ENCODE assay signal across 19 cellular contexts in the genomic region with DNA sequence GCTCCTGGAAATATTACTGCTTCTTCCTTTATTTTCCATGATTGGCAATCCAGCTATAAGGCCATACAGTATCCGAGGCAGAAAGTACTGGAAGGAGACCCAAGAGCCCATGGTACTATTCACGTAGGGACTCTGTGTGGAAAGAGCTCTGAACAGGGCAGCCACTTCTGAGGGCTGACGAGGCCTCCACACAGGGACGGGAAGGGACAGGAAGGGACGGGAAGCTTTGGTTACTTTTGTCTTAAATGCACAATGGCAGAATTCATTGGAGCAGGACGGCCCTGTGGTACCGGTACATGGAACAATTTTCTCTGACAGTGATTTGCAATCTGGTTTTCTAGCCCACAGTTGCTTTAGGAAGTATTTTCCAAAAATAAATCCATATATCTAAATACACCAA.
DNase-seq lines count a peak whose midpoint lies in the region; ATAC-seq and TF ChIP-seq lines count a peak whose summit lies in the region.
"Had no signal": no experiment of that assay in that cellular context is flagged by ENCODE, and none has a peak within 500 bp of the region (broad histone marks: within the 10 kb centered on the region; RNA-seq: fewer than 3 reads in every experiment).

No MANE protein-coding gene starts in this region.

- CTCF ChIA-PET in CD8-positive, alpha-beta T cell (lab: Charles Lee) = interaction anchor here (1.5 to 3.4 kb wide), 2 partner anchors 29 to 46 kb away, joined by 5 to 21 read pairs; no protein-coding TSS in a partner anchor

- no peak overlapping the region for H3K27ac ChIP-seq in CD8-positive, alpha-beta T cell (ENCODE audit: low read depth, low read length)
- H3K27ac ChIP-seq in caudate nucleus (ENCODE audit: low read depth, low read length) = peak overlapping the region; percentile 79
- H3K27ac ChIP-seq in Peyer's patch = no peak overlapping the region
- H3K27ac ChIP-seq in vagina = no peak overlapping the region
- H3K27ac ChIP-seq: BLaER1 had no signal

- H3K27ac Mint-ChIP-seq in CD8-positive, alpha-beta T cell = peak overlapping the region; percentile 7
- H3K27ac Mint-ChIP-seq: HFFc6 had no signal

- no peak for DNase-seq in CD8-positive, alpha-beta T cell
- DNase-seq in caudate nucleus (lab: John Stamatoyannopoulos, UW) (no peak), medulla oblongata (ENCODE audit: extremely low spot score) (peak; percentile 68), superior temporal gyrus (ENCODE audit: extremely low spot score) (peak; percentile 57), RKO (ENCODE audit: low spot score) (no peak), Peyer's patch (no peak), vagina (ENCODE audit: extremely low spot score in 2 of 2) (no peak)
- DNase-seq: H7, HFFc6, KBM-7, NCI-H187, NCI-H2107, NCI-H2227 treated with DMSO at 0.1 percent for 48 hours, NCI-H510A treated with DMSO at 0.1 percent for 48 hours, NCI-H82, OCI-M1, RPMI8226, SHP77 treated with DMSO at 0.1 percent for 48 hours had no signal

- no peaks in the 10 kb centered on the region for H3K27me3 Mint-ChIP-seq in CD8-positive, alpha-beta T cell (ENCODE audit: low read depth)

- H3K4me3 Mint-ChIP-seq in CD8-positive, alpha-beta T cell = no peak overlapping the region
- H3K4me3 Mint-ChIP-seq: HFFc6 had no signal

- peaks cover 6% of the 10 kb centered on the region for H3K36me3 ChIP-seq in CD8-positive, alpha-beta T cell (ENCODE audit: insufficient read depth, low read length)
- H3K36me3 ChIP-seq in Peyer's patch = peaks cover 0 to 15% (median 0%) of the 10 kb centered on the region in 3 donors
- H3K36me3 ChIP-seq in vagina = no peaks in the 10 kb centered on the region

- no peak for ATAC-seq in CD8-positive, alpha-beta T cell

- H3K9me3 Mint-ChIP-seq in CD8-positive, alpha-beta T cell = no peaks in the 10 kb centered on the region
- H3K9me3 Mint-ChIP-seq: HFFc6 had no signal

- intact Hi-C loops in CD8-positive, alpha-beta T cell (cut with DNase I, micrococcal nuclease) = no loop called here
- intact Hi-C loops in vagina (cut with DNase I) = no loop called here

- peaks cover 66% of the 10 kb centered on the region for H3K36me3 Mint-ChIP-seq in CD8-positive, alpha-beta T cell

- POLR2A ChIA-PET in CD8-positive, alpha-beta T cell (lab: Charles Lee) = interaction anchor here (0.8 kb wide), 1 partner anchor 101 kb away, joined by 3 read pairs; no protein-coding TSS in a partner anchor

- peaks cover 11% of the 10 kb centered on the region for H3K4me1 ChIP-seq in CD8-positive, alpha-beta T cell (ENCODE audit: insufficient read depth, low read length)
- H3K4me1 ChIP-seq in Peyer's patch (no peaks in the 10 kb centered on the region), vagina (peaks cover 10% of the 10 kb centered on the region)

- TF ChIP-seq POLR2A in Peyer's patch (IDR thresholded peaks at IDR 0.05) (no peak), vagina (IDR thresholded peaks at IDR 0.05) (no peak)

- no peak overlapping the region for H3K4me3 ChIP-seq in CD8-positive, alpha-beta T cell (ENCODE audit: low read depth, low read length)
- no peak overlapping the region for H3K4me3 ChIP-seq in Peyer's patch
- no peak overlapping the region for H3K4me3 ChIP-seq in vagina
- H3K4me3 ChIP-seq: BLaER1 had no signal

- H3K4me1 Mint-ChIP-seq in CD8-positive, alpha-beta T cell (ENCODE audit: low read depth) = peaks cover 38% of the 10 kb centered on the region

- no peaks in the 10 kb centered on the region for H3K9me3 ChIP-seq in CD8-positive, alpha-beta T cell (ENCODE audit: low read length)
- H3K9me3 ChIP-seq in Peyer's patch (no peaks in the 10 kb centered on the region), vagina (no peaks in the 10 kb centered on the region)

- no peak for TF ChIP-seq CTCF in CD8-positive, alpha-beta T cell (IDR thresholded peaks at IDR 0.05)
- TF ChIP-seq CTCF in Peyer's patch (IDR thresholded peaks at IDR 0.05) (no peak), vagina (IDR thresholded peaks at IDR 0.05) (no peak)

- H3K27me3 ChIP-seq in CD8-positive, alpha-beta T cell (ENCODE audit: insufficient read depth, low read length) = no peaks in the 10 kb centered on the region
- no peaks in the 10 kb centered on the region for H3K27me3 ChIP-seq in Peyer's patch
- no peaks in the 10 kb centered on the region for H3K27me3 ChIP-seq in vagina
- H3K27me3 ChIP-seq: BLaER1 had no signal

Comparison
In these comparisons a context has a peak if more than half of its experiments do, and no peak if none do; other contexts are left out.
1. DNase-seq: peak in medulla oblongata (single experiment) and superior temporal gyrus (single experiment); none in CD8-positive, alpha-beta T cell (0 of 7), caudate nucleus (0 of 61), RKO (single experiment), Peyer's patch (0 of 3) and vagina (0 of 2).